In genomic region chr4:102493257-102493656, GRCh38 we compare ENCODE assay signal across 18 cellular contexts.
"Had no signal": no experiment of that assay in that cellular context is flagged by ENCODE, and none has a peak within 500 bp of the region (broad histone marks: within the 10 kb centered on the region; RNA-seq: fewer than 3 reads in every experiment).

No MANE protein-coding gene starts in this region.

- H3K4me3 Mint-ChIP-seq: activated naive CD8-positive, alpha-beta T cell treated with anti-CD3 and anti-CD28 coated beads, Interleukin-2, amount 10 ng/mL, durations not matched to agents 7 days and 5 days; central memory CD8-positive, alpha-beta T cell; nephron progenitor cell had no signal

- H3K4me3 ChIP-seq: right lobe of liver, smooth muscle cell had no signal

- H3K27ac Mint-ChIP-seq: activated naive CD8-positive, alpha-beta T cell treated with anti-CD3 and anti-CD28 coated beads, Interleukin-2, amount 10 ng/mL, durations not matched to agents 7 days and 5 days; nephron progenitor cell; progenitor cell of endocrine pancreas had no signal

- H3K36me3 ChIP-seq: brain microvascular endothelial cell, right lobe of liver had no signal

- H3K27me3 ChIP-seq: brain microvascular endothelial cell, foreskin keratinocyte, right lobe of liver had no signal

- H3K9me3 Mint-ChIP-seq: central memory CD8-positive, alpha-beta T cell had no signal

- H3K27ac ChIP-seq: brain microvascular endothelial cell, foreskin keratinocyte, right lobe of liver had no signal

- H3K27me3 Mint-ChIP-seq: activated naive CD8-positive, alpha-beta T cell treated with anti-CD3 and anti-CD28 coated beads, Interleukin-2, amount 10 ng/mL, durations not matched to agents 7 days and 5 days; central memory CD8-positive, alpha-beta T cell had no signal

- H3K4me1 ChIP-seq: right lobe of liver had no signal

- H3K9me3 ChIP-seq: right lobe of liver had no signal

- H3K4me2 ChIP-seq: smooth muscle cell had no signal

- DNase-seq: activated CD4-positive, CD25-positive, alpha-beta regulatory T cell; activated effector memory CD4-positive, alpha-beta T cell treated with anti-CD3 and anti-CD28 coated beads, Interleukin-2, amount 50 U/mL, for 16 hours; activated naive CD8-positive, alpha-beta T cell treated with anti-CD3 and anti-CD28 coated beads, Interleukin-2, amount 10 ng/mL, durations not matched to agents 7 days and 5 days; activated T-cell treated with anti-CD3 and anti-CD28 coated beads, Interleukin-2, amount 50 U/mL, for 1 hour; anterior cingulate cortex; brain microvascular endothelial cell; cortex of kidney; effector memory CD4-positive, alpha-beta T cell; left ventricle myocardium superior; nephron progenitor cell; right lobe of liver; stimulated activated CD4-positive, alpha-beta T cell treated with anti-CD3 and anti-CD28 coated beads, Interleukin-4, amount 100 ng/mL, for 4 hours; stimulated activated CD8-positive, alpha-beta memory T cell treated with anti-CD3 and anti-CD28 coated beads, Interleukin-4, amount 100 ng/mL, for 48 hours; T-helper 2 cell had no signal
